14 cellular contexts compared by ENCODE assay signal in the genomic region with DNA sequence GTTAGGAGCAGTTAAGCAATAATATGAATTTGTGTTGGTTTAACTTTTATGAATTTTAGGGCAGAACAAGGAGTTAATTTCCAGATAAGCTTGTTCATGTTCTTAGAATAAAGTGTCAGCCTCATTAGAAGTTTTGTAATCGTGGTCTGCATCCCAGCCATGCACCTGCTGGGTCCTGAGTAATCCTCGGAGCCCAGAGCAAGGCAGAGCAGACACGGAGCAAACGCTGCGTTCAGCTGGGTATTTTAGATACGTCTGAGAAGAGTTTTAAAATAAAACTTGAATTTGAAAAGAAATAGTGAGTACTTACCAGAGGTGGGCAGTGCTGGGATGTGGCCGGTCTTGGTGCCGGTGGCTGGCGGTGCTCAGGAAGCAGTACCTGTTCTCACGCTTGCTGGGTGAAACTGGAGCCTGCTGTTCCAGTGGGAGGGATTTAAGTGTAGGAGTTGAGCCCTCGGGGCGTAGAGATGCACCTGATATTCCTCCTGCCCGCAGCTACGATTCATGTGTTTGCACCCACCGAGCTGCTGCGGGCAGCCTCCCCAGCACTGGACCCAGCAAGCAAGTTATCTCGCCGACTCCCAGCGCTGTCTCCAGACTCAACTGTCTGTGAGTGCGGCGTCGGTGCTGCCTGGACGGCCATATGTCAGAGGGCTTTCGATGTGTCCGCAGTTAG. TPM values are rescaled to one million over a fixed set of nuclear protein-coding genes. Genes with fewer than 3 reads are reported as not detected.
A peak's percentile ranks its signal among the peaks of the same experiment; 100 is the strongest.
DNase-seq lines count a peak whose midpoint lies in the region; ATAC-seq and TF ChIP-seq lines count a peak whose summit lies in the region.
"Had no signal": no experiment of that assay in that cellular context is flagged by ENCODE, and none has a peak within 500 bp of the region (broad histone marks: within the 10 kb centered on the region; RNA-seq: fewer than 3 reads in every experiment).

TSS of gene ZNF750 (minus strand) at position 406 of the 676 bp plus-strand sequence. CDS start 7,568 bp downstream, outside the sequence.

- ATAC-seq in upper lobe of left lung (ENCODE audit: low FRiP score in 2 of 2) = peak in 1 of 2 donors; percentile 70
- ATAC-seq: T-cell had no signal

- H3K27ac ChIP-seq in upper lobe of left lung = peak within 1 kb of the TSS; percentile 63 to 75 (median 69)
- H3K27ac ChIP-seq: neutrophil had no signal

- WGBS in upper lobe of left lung, 2 donors = 83 to 84% methylated on average over 17 to 25 of the region's 25 CpGs

- no peak for TF ChIP-seq EP300 in upper lobe of left lung (IDR thresholded peaks at IDR 0.05)

- DNase-seq in NCI-H2107 (lab: John Stamatoyannopoulos, UW) (peak; percentile 46), myocyte (ENCODE audit: low read depth) (peak; percentile 74), upper lobe of left lung (peak in 1 of 2 donors; percentile 68), NCI-H1105 treated with DMSO at 0.1 percent for 48 hours (lab: John Stamatoyannopoulos, UW) (no peak), NCI-H446 treated with DMSO at 0.1 percent for 48 hours (lab: John Stamatoyannopoulos, UW) (no peak)
- no peak for DNase-seq in activated CD4-positive, alpha-beta T cell treated with anti-CD3 and anti-CD28 coated beads, Interleukin-2, amount 50 U/mL, for 4 hours
- DNase-seq: activated CD4-positive, alpha-beta T cell treated with anti-CD3 and anti-CD28 coated beads, Interleukin-2, amount 50 U/mL, for 48 hours; activated gamma-delta T cell treated with Interleukin-2 at 50 U/mL for 16 hours; NCI-H1048; stimulated activated naive CD4-positive, alpha-beta T cell treated with Interleukin-2 at 50 U/mL for 16 hours; T-cell had no signal

- H3K36me3 ChIP-seq in upper lobe of left lung = no peaks in the 10 kb centered on the region
- H3K36me3 ChIP-seq: neutrophil had no signal

- H3K36me3 Mint-ChIP-seq in brain = no peaks in the 10 kb centered on the region
- H3K36me3 Mint-ChIP-seq: T-cell had no signal

- TF ChIP-seq POLR2A in upper lobe of left lung (IDR thresholded peaks at IDR 0.05) = peak in 3 of 4 donors; percentile 33 to 76 (median 35)

- no peaks in the 10 kb centered on the region for H3K9me3 Mint-ChIP-seq in brain
- H3K9me3 Mint-ChIP-seq: T-cell had no signal

- no peaks in the 10 kb centered on the region for H3K9me3 ChIP-seq in upper lobe of left lung
- H3K9me3 ChIP-seq: neutrophil had no signal

- no peak for TF ChIP-seq CTCF in brain (conservative IDR thresholded peaks at IDR 0.05)
- no peak for TF ChIP-seq CTCF in upper lobe of left lung (IDR thresholded peaks at IDR 0.05)

- H3K4me3 ChIP-seq in upper lobe of left lung = peak within 1 kb of the TSS in 3 of 4 donors; percentile 18 to 41 (median 33)

- H3K27me3 Mint-ChIP-seq in brain = no peaks in the 10 kb centered on the region
- H3K27me3 Mint-ChIP-seq: T-cell had no signal

- peak within 1 kb of the TSS in 1 of 5 experiments; percentile 24 for H3K4me3 Mint-ChIP-seq in brain
- H3K4me3 Mint-ChIP-seq: T-cell had no signal

- H3K27me3 ChIP-seq in upper lobe of left lung = no peaks in the 10 kb centered on the region

- peak within 1 kb of the TSS in 3 of 5 experiments; percentile 42 to 73 (median 65) for H3K27ac Mint-ChIP-seq in brain
- H3K27ac Mint-ChIP-seq: T-cell had no signal

- H3K4me1 ChIP-seq in upper lobe of left lung = peaks cover 11 to 28% (median 22%) of the 10 kb centered on the region in 4 donors

- H3K4me1 Mint-ChIP-seq in brain = peaks cover 48% of the 10 kb centered on the region

RNA-seq across cellular contexts. Expression of gene ZNF750, which starts in this region (rescaled TPM):
- polyA plus RNA-seq in brain (ENCODE audit: insufficient read depth, low read depth, low replicate concordance) = 0.31 TPM
- not detected in 2 replicates for total RNA-seq in myocyte
- 0.16 TPM for polyA plus RNA-seq in myocyte (2012)
- 10 to 100 TPM in 2 of 6 donors, 1 to 10 TPM in 4; 2.9 to 14.4 (median 6.9) TPM for total RNA-seq in upper lobe of left lung
- total RNA-seq: OCI-LY7, T-cell had no signal

Comparison
In these comparisons a context has a peak if more than half of its experiments do, and no peak if none do; other contexts are left out.
1. Peak in DNase-seq in myocyte; RNA of the gene not detected or under 1 TPM.